ENCODE assay signal across 24 cellular contexts in the genomic region with DNA sequence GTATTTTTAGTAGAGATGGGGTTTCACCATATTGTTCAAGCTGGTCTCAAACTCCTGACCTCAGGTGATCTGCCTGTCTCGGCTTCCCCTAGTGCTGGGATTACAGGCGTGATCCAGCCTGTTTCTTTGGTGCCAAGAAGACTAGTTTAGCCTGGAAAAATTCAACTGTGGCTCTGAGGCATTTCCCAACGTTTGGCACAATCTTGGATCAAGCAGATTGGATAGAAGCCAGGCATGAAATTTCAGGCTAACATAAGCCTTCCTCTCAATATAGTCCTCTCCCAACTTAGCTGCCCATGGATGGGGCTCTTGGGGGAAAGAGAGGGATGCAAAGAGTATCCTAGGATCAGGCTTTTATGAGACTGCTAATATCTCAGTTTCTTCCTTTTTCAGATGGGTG. TPM values are rescaled to one million over a fixed set of nuclear protein-coding genes. Genes with fewer than 3 reads are reported as not detected.
DNase-seq lines count a peak whose midpoint lies in the region; ATAC-seq and TF ChIP-seq lines count a peak whose summit lies in the region.
"Had no signal": no experiment of that assay in that cellular context is flagged by ENCODE, and none has a peak within 500 bp of the region (broad histone marks: within the 10 kb centered on the region; RNA-seq: fewer than 3 reads in every experiment).

No MANE protein-coding gene starts in this region.

- no peak for TF ChIP-seq CTCF in CD4-positive, alpha-beta T cell (IDR thresholded peaks at IDR 0.05)
- TF ChIP-seq CTCF in neutrophil (IDR thresholded peaks at IDR 0.05) = no peak

- no peak for DNase-seq in activated T-cell treated with anti-CD3 and anti-CD28 coated beads, Interleukin-2, amount 50 U/mL, for 72 hours
- no peak for DNase-seq in activated T-cell treated with anti-CD3 and anti-CD28 coated beads, Interleukin-2, amount 50 U/mL, for 48 hours
- DNase-seq in CD4-positive, alpha-beta T cell = no peak
- DNase-seq in SIG-M5 treated with dmso at 0.1 percent for 504 hours (lab: John Stamatoyannopoulos, UW; ENCODE audit: unreplicated experiment) (no peak), middle frontal gyrus (ENCODE audit: extremely low spot score, low spot score) (no peak), NCI-H1105 treated with DMSO at 0.1 percent for 48 hours (lab: John Stamatoyannopoulos, UW) (no peak)
- DNase-seq: activated CD4-positive, alpha-beta T cell treated with anti-CD3 and anti-CD28 coated beads for 48 hours; activated effector memory CD4-positive, alpha-beta T cell treated with Interleukin-2 at 50 U/mL for 16 hours; NCI-H1105; NCI-H2107; NCI-H524 treated with DMSO at 0.1 percent for 48 hours; SHP77; stimulated activated CD4-positive, alpha-beta T cell treated with anti-CD3 and anti-CD28 coated beads, Interleukin-4, amount 100 ng/mL, for 4 hours had no signal

- H3K4me1 ChIP-seq in neutrophil (ENCODE audit: control insufficient read depth in 1 of 2, insufficient read depth in 1 of 2, low read depth in 1 of 2, low read length in 1 of 2) = peaks cover 53 to 56% of the 10 kb centered on the region in 2 experiments
- H3K4me1 ChIP-seq: HAP-1, prostate gland had no signal

- H3K27me3 ChIP-seq in CD4-positive, alpha-beta T cell (ENCODE audit: control insufficient read depth, insufficient read depth, low read length) = no peaks in the 10 kb centered on the region
- H3K27me3 ChIP-seq in neutrophil = no peaks in the 10 kb centered on the region
- H3K27me3 ChIP-seq: BLaER1, suprapubic skin had no signal

- intact Hi-C loops in CD4-positive, alpha-beta T cell (cut with DNase I, micrococcal nuclease) = no loop called here
- intact Hi-C loops in dendritic cell treated with granulocyte-macrophage colony-stimulating factor and Interleukin-4, amounts not matched to agents 40 ng/mL and 50 ng/mL, for 4 days (cut with micrococcal nuclease) = no loop called here

- CTCF ChIA-PET in CD4-positive, alpha-beta T cell (lab: Charles Lee) = interaction anchor here (0.9 kb wide), 1 partner anchor 24 kb away, joined by 3 read pairs; no protein-coding TSS in a partner anchor

- no peak overlapping the region for H3K4me3 Mint-ChIP-seq in activated T-cell treated with anti-CD3 and anti-CD28 coated beads, Interleukin-2, amount 50 U/mL, for 72 hours
- no peak overlapping the region for H3K4me3 Mint-ChIP-seq in CD4-positive, alpha-beta T cell
- no peak overlapping the region for H3K4me3 Mint-ChIP-seq in dendritic cell treated with granulocyte-macrophage colony-stimulating factor and Interleukin-4, amounts not matched to agents 40 ng/mL and 50 ng/mL, for 4 days
- H3K4me3 Mint-ChIP-seq: central memory CD8-positive, alpha-beta T cell; mesothelial cell of epicardium; neural crest cell had no signal

- no peak overlapping the region for H3K27ac ChIP-seq in CD4-positive, alpha-beta T cell (ENCODE audit: low read depth, low read length)
- peak overlapping the region; percentile 81 for H3K27ac ChIP-seq in neutrophil
- H3K27ac ChIP-seq: BLaER1, prostate gland, suprapubic skin had no signal

- peak overlapping the region; percentile 54 for H3K27ac Mint-ChIP-seq in activated T-cell treated with anti-CD3 and anti-CD28 coated beads, Interleukin-2, amount 50 U/mL, for 72 hours
- H3K27ac Mint-ChIP-seq in CD4-positive, alpha-beta T cell = peak overlapping the region; percentile 13
- peak overlapping the region; percentile 65 for H3K27ac Mint-ChIP-seq in dendritic cell treated with granulocyte-macrophage colony-stimulating factor and Interleukin-4, amounts not matched to agents 40 ng/mL and 50 ng/mL, for 4 days
- H3K27ac Mint-ChIP-seq: mesothelial cell of epicardium had no signal

- H3K9me3 ChIP-seq in CD4-positive, alpha-beta T cell (ENCODE audit: control insufficient read depth, low read length) = no peaks in the 10 kb centered on the region
- H3K9me3 ChIP-seq in neutrophil = no peaks in the 10 kb centered on the region
- H3K9me3 ChIP-seq: BLaER1, HAP-1, prostate gland, suprapubic skin had no signal

- H3K36me3 Mint-ChIP-seq in activated T-cell treated with anti-CD3 and anti-CD28 coated beads, Interleukin-2, amount 50 U/mL, for 72 hours (ENCODE audit: insufficient read depth in 2 of 2) = peaks cover 7 to 29% of the 10 kb centered on the region in 2 donors
- peaks cover 67% of the 10 kb centered on the region for H3K36me3 Mint-ChIP-seq in CD4-positive, alpha-beta T cell (ENCODE audit: low read depth)
- H3K36me3 Mint-ChIP-seq in dendritic cell treated with granulocyte-macrophage colony-stimulating factor and Interleukin-4, amounts not matched to agents 40 ng/mL and 50 ng/mL, for 4 days (ENCODE audit: low read depth) = peaks cover 82% of the 10 kb centered on the region
- H3K36me3 Mint-ChIP-seq: mesothelial cell of epicardium had no signal

- H3K4me3 ChIP-seq in neutrophil (ENCODE audit: low read depth in 1 of 2, low read length in 1 of 2) = peak overlapping the region; percentile 16 to 26
- H3K4me3 ChIP-seq: BLaER1, HAP-1, prostate gland, suprapubic skin had no signal

- no peaks in the 10 kb centered on the region for H3K9me3 Mint-ChIP-seq in activated T-cell treated with anti-CD3 and anti-CD28 coated beads, Interleukin-2, amount 50 U/mL, for 72 hours
- H3K9me3 Mint-ChIP-seq in CD4-positive, alpha-beta T cell = no peaks in the 10 kb centered on the region
- H3K9me3 Mint-ChIP-seq in dendritic cell treated with granulocyte-macrophage colony-stimulating factor and Interleukin-4, amounts not matched to agents 40 ng/mL and 50 ng/mL, for 4 days = peaks cover 7% of the 10 kb centered on the region
- H3K9me3 Mint-ChIP-seq: central memory CD8-positive, alpha-beta T cell had no signal

- H3K36me3 ChIP-seq in neutrophil = peaks cover 54% of the 10 kb centered on the region
- H3K36me3 ChIP-seq: HAP-1, prostate gland, suprapubic skin had no signal

- no peaks in the 10 kb centered on the region for H3K27me3 Mint-ChIP-seq in activated T-cell treated with anti-CD3 and anti-CD28 coated beads, Interleukin-2, amount 50 U/mL, for 72 hours (ENCODE audit: low read depth)
- no peaks in the 10 kb centered on the region for H3K27me3 Mint-ChIP-seq in CD4-positive, alpha-beta T cell
- H3K27me3 Mint-ChIP-seq in dendritic cell treated with granulocyte-macrophage colony-stimulating factor and Interleukin-4, amounts not matched to agents 40 ng/mL and 50 ng/mL, for 4 days = no peaks in the 10 kb centered on the region
- H3K27me3 Mint-ChIP-seq: central memory CD8-positive, alpha-beta T cell had no signal

- POLR2A ChIA-PET in CD4-positive, alpha-beta T cell (lab: Charles Lee) = interaction anchor here (0.7 kb wide), 1 partner anchor 34 kb away, joined by 4 read pairs; no protein-coding TSS in a partner anchor

- ATAC-seq in activated T-cell treated with anti-CD3 and anti-CD28 coated beads, Interleukin-2, amount 50 U/mL, for 72 hours (replicated peaks in 1 of 2) = no peak
- ATAC-seq in CD4-positive, alpha-beta T cell (ENCODE audit: poor library complexity) = no peak

- H3K4me1 Mint-ChIP-seq in activated T-cell treated with anti-CD3 and anti-CD28 coated beads, Interleukin-2, amount 50 U/mL, for 72 hours (ENCODE audit: low read depth) = peaks cover 32% of the 10 kb centered on the region
- H3K4me1 Mint-ChIP-seq in CD4-positive, alpha-beta T cell (ENCODE audit: low read depth) = peaks cover 43% of the 10 kb centered on the region
- H3K4me1 Mint-ChIP-seq in dendritic cell treated with granulocyte-macrophage colony-stimulating factor and Interleukin-4, amounts not matched to agents 40 ng/mL and 50 ng/mL, for 4 days (ENCODE audit: low read depth) = peaks cover 39% of the 10 kb centered on the region

RNA-seq across cellular contexts. Expression of a gene that starts 53.8 kb away (rescaled TPM):
- total RNA-seq in activated T-cell treated with anti-CD3 and anti-CD28 coated beads, Interleukin-2, amount 50 U/mL, for 72 hours = 10 to 100 TPM; 44.1 to 49.7 TPM
- 10 to 100 TPM; 44.5 to 45.6 TPM for total RNA-seq in CD4-positive, alpha-beta T cell
- total RNA-seq: A172, LHCN-M2, neural crest cell had no signal

Comparison
In these comparisons a context has a peak if more than half of its experiments do, and no peak if none do; other contexts are left out.
1. H3K27ac Mint-ChIP-seq: peak in every context shown above with its lines; median percentile 65 in dendritic cell treated with granulocyte-macrophage colony-stimulating factor and Interleukin-4, amounts not matched to agents 40 ng/mL and 50 ng/mL, for 4 days; 54 in activated T-cell treated with anti-CD3 and anti-CD28 coated beads, Interleukin-2, amount 50 U/mL, for 72 hours; 13 in CD4-positive, alpha-beta T cell.